Comparison of ENCODE assay signal across 22 cellular contexts in genomic region chr5:136114406-136115132, GRCh38.
"Had no signal": no experiment of that assay in that cellular context is flagged by ENCODE, and none has a peak within 500 bp of the region (broad histone marks: within the 10 kb centered on the region; RNA-seq: fewer than 3 reads in every experiment).

No MANE protein-coding gene starts in this region.

- H3K4me1 Mint-ChIP-seq: natural killer cell; neural crest cell; stimulated activated memory B cell treated with anti-CD40 and anti-IgM and Interleukin-4, amounts not matched to agents 10 μg/mL and 1 μg/mL and 100 μg/mL, for 72 hours had no signal

- H3K27me3 ChIP-seq: colonic mucosa, esophagus muscularis mucosa, spleen, transverse colon had no signal

- ATAC-seq: heart right ventricle; left lobe of liver; natural killer cell; sciatic nerve; stimulated activated memory B cell treated with anti-CD40 and anti-IgM and Interleukin-4, amounts not matched to agents 10 μg/mL and 1 μg/mL and 100 μg/mL, for 72 hours had no signal

- H3K36me3 ChIP-seq: colonic mucosa, esophagus muscularis mucosa, heart right ventricle, spleen, thoracic aorta, transverse colon had no signal

- H3K4me3 ChIP-seq: colonic mucosa, esophagus muscularis mucosa, heart right ventricle, spleen, thoracic aorta, transverse colon had no signal

- H3K27me3 Mint-ChIP-seq: stimulated activated naive CD8-positive, alpha-beta T cell treated with anti-CD3 and anti-CD28 coated beads, Interleukin-15, Interleukin-2, amounts not matched to agents 100 ng/mL and 50 ng/mL, for 24 hours had no signal

- FAIRE-seq: frontal cortex, islet of Langerhans had no signal

- H3K4me3 Mint-ChIP-seq: mesothelial cell of epicardium; natural killer cell; neural crest cell; stimulated activated memory B cell treated with anti-CD40 and anti-IgM and Interleukin-4, amounts not matched to agents 10 μg/mL and 1 μg/mL and 100 μg/mL, for 72 hours; stimulated activated naive CD8-positive, alpha-beta T cell treated with anti-CD3 and anti-CD28 coated beads, Interleukin-15, Interleukin-2, amounts not matched to agents 100 ng/mL and 50 ng/mL, for 24 hours had no signal

- H3K27ac ChIP-seq: colonic mucosa, esophagus muscularis mucosa, heart right ventricle, spleen, thoracic aorta, transverse colon had no signal

- H3K27ac Mint-ChIP-seq: mesothelial cell of epicardium; natural killer cell; stimulated activated memory B cell treated with anti-CD40 and anti-IgM and Interleukin-4, amounts not matched to agents 10 μg/mL and 1 μg/mL and 100 μg/mL, for 72 hours; stimulated activated naive CD8-positive, alpha-beta T cell treated with anti-CD3 and anti-CD28 coated beads, Interleukin-15, Interleukin-2, amounts not matched to agents 100 ng/mL and 50 ng/mL, for 24 hours had no signal

- H3K9me3 ChIP-seq: colonic mucosa, esophagus muscularis mucosa, heart right ventricle, spleen, thoracic aorta, transverse colon had no signal

- DNase-seq: cerebellar nuclear complex; colonic mucosa; dermis blood vessel endothelial cell; heart right ventricle; hypothalamus; natural killer cell; posterior cingulate gyrus; spleen; stimulated activated CD4-positive, alpha-beta T cell treated with anti-CD3 and anti-CD28 coated beads, Interleukin-15, amount 100 ng/mL, for 24 hours; stimulated activated CD4-positive, alpha-beta T cell treated with anti-CD3 and anti-CD28 coated beads, Interleukin-1b, Interleukin-23, amount 100 ng/mL, for 48 hours; stimulated activated CD4-positive, alpha-beta T cell treated with anti-CD3 and anti-CD28 coated beads, Interleukin-4, amount 100 ng/mL, for 24 hours; transverse colon had no signal

- H3K36me3 Mint-ChIP-seq: mesothelial cell of epicardium; natural killer cell; stimulated activated memory B cell treated with anti-CD40 and anti-IgM and Interleukin-4, amounts not matched to agents 10 μg/mL and 1 μg/mL and 100 μg/mL, for 72 hours had no signal

- H3K4me1 ChIP-seq: colonic mucosa, esophagus muscularis mucosa, heart right ventricle, spleen, transverse colon had no signal

- H3K9me3 Mint-ChIP-seq: mesothelial cell of epicardium; natural killer cell; neural crest cell; stimulated activated memory B cell treated with anti-CD40 and anti-IgM and Interleukin-4, amounts not matched to agents 10 μg/mL and 1 μg/mL and 100 μg/mL, for 72 hours; stimulated activated naive CD8-positive, alpha-beta T cell treated with anti-CD3 and anti-CD28 coated beads, Interleukin-15, Interleukin-2, amounts not matched to agents 100 ng/mL and 50 ng/mL, for 24 hours had no signal
